1 cellular context compared by ENCODE assay signal in the genomic region with DNA sequence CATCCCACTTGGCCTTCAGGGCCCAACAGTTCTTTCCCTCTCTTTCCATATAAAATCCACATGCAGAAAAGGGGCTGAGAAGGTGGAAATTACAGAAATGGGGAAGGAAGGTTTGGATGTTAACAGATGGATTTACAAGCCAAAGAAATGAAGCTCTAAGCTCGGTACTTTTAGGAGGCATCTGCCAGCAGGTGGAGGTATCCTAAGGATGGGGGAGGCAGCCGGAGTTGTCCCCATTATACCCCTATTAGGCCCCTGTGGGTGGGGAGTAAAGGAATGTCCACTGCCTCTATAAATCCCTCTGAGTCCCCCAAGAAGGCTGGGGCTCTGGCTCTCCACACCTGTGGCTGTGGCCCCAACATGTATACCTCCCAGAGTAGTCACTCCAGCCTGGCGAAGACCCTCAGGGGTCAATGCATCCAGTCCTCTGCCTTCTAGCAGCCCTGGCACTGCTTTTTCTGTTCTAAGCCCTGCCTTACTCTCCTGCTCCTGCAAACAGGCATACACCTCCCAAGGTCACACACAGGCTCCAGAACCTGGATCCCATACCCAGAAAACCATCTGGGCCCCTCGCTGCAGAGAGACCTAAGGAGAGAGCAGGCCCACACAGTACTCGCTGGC.
A peak's percentile ranks its signal among the peaks of the same experiment; 100 is the strongest.
TF ChIP-seq lines count a peak whose summit lies in the region.

No MANE protein-coding gene starts in this region.

TF ChIP-seq in HepG2, 621 proteins besides CTCF, POLR2A, EP300 and RAD21 (continued from another document and continues in another):
- TF ChIP-seq, protein P1, sequence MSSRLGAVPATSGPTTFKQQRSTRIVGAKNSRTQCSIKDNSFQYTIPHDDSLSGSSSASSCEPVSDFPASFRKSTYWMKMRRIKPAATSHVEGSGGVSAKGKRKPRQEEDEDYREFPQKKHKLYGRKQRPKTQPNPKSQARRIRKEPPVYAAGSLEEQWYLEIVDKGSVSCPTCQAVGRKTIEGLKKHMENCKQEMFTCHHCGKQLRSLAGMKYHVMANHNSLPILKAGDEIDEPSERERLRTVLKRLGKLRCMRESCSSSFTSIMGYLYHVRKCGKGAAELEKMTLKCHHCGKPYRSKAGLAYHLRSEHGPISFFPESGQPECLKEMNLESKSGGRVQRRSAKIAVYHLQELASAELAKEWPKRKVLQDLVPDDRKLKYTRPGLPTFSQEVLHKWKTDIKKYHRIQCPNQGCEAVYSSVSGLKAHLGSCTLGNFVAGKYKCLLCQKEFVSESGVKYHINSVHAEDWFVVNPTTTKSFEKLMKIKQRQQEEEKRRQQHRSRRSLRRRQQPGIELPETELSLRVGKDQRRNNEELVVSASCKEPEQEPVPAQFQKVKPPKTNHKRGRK (CRISPR knock-in tag; IDR thresholded peaks at IDR 0.05), result no peak
- no peak for TF ChIP-seq TCF7L2 (IDR thresholded peaks at IDR 0.05; ENCODE audit: low read depth, low read length)
- no peak for TF ChIP-seq HMG20A (CRISPR knock-in tag; IDR thresholded peaks at IDR 0.05; ENCODE audit: borderline replicate concordance)
- TF ChIP-seq PITX1 (CRISPR knock-in tag; IDR thresholded peaks at IDR 0.05), result no peak; the same call in 1 of the 2 replicates
- no peak for TF ChIP-seq MIER2 (CRISPR knock-in tag; IDR thresholded peaks at IDR 0.05)
- TF ChIP-seq ZNF34 (CRISPR knock-in tag; IDR thresholded peaks at IDR 0.05; ENCODE audit: borderline replicate concordance), result no peak
- TF ChIP-seq, protein P2, sequence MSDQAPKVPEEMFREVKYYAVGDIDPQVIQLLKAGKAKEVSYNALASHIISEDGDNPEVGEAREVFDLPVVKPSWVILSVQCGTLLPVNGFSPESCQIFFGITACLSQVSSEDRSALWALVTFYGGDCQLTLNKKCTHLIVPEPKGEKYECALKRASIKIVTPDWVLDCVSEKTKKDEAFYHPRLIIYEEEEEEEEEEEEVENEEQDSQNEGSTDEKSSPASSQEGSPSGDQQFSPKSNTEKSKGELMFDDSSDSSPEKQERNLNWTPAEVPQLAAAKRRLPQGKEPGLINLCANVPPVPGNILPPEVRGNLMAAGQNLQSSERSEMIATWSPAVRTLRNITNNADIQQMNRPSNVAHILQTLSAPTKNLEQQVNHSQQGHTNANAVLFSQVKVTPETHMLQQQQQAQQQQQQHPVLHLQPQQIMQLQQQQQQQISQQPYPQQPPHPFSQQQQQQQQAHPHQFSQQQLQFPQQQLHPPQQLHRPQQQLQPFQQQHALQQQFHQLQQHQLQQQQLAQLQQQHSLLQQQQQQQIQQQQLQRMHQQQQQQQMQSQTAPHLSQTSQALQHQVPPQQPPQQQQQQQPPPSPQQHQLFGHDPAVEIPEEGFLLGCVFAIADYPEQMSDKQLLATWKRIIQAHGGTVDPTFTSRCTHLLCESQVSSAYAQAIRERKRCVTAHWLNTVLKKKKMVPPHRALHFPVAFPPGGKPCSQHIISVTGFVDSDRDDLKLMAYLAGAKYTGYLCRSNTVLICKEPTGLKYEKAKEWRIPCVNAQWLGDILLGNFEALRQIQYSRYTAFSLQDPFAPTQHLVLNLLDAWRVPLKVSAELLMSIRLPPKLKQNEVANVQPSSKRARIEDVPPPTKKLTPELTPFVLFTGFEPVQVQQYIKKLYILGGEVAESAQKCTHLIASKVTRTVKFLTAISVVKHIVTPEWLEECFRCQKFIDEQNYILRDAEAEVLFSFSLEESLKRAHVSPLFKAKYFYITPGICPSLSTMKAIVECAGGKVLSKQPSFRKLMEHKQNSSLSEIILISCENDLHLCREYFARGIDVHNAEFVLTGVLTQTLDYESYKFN (CRISPR knock-in tag; conservative IDR thresholded peaks at IDR 0.05), result no peak
- TF ChIP-seq ZNF614 (CRISPR knock-in tag; IDR thresholded peaks at IDR 0.05; ENCODE audit: borderline replicate concordance), result no peak
- no peak for TF ChIP-seq ZNF720 (CRISPR knock-in tag; IDR thresholded peaks at IDR 0.05)
- no peak for TF ChIP-seq NPAS2 (CRISPR knock-in tag; IDR thresholded peaks at IDR 0.05; ENCODE audit: borderline replicate concordance)
- no peak for TF ChIP-seq NR2F6 (IDR thresholded peaks at IDR 0.05)
- TF ChIP-seq NR2F6 (CRISPR knock-in tag; IDR thresholded peaks at IDR 0.05), result no peak
- TF ChIP-seq, protein P3, sequence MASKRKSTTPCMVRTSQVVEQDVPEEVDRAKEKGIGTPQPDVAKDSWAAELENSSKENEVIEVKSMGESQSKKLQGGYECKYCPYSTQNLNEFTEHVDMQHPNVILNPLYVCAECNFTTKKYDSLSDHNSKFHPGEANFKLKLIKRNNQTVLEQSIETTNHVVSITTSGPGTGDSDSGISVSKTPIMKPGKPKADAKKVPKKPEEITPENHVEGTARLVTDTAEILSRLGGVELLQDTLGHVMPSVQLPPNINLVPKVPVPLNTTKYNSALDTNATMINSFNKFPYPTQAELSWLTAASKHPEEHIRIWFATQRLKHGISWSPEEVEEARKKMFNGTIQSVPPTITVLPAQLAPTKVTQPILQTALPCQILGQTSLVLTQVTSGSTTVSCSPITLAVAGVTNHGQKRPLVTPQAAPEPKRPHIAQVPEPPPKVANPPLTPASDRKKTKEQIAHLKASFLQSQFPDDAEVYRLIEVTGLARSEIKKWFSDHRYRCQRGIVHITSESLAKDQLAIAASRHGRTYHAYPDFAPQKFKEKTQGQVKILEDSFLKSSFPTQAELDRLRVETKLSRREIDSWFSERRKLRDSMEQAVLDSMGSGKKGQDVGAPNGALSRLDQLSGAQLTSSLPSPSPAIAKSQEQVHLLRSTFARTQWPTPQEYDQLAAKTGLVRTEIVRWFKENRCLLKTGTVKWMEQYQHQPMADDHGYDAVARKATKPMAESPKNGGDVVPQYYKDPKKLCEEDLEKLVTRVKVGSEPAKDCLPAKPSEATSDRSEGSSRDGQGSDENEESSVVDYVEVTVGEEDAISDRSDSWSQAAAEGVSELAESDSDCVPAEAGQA (IDR thresholded peaks at IDR 0.05; ENCODE audit: low read depth), result no peak
- TF ChIP-seq, protein P3 (CRISPR knock-in tag; IDR thresholded peaks at IDR 0.05; ENCODE audit: borderline replicate concordance), result no peak
- no peak for TF ChIP-seq ATF7 (IDR thresholded peaks at IDR 0.05)
- no peak for TF ChIP-seq ATF7 (CRISPR knock-in tag; IDR thresholded peaks at IDR 0.05)
- no peak for TF ChIP-seq PCBP1 (IDR thresholded peaks at IDR 0.05; ENCODE audit: borderline replicate concordance, low read depth, low read length)
- no peak for TF ChIP-seq KDM6A (CRISPR knock-in tag; IDR thresholded peaks at IDR 0.05; ENCODE audit: low read depth)
- TF ChIP-seq CCDC6 (CRISPR knock-in tag; IDR thresholded peaks at IDR 0.05), result peak; percentile 47; the same call in 1 of the 2 replicates
- TF ChIP-seq POLR2AphosphoS5 (IDR thresholded peaks at IDR 0.05; ENCODE audit: low read depth, low read length), result no peak
- TF ChIP-seq, protein P4, sequence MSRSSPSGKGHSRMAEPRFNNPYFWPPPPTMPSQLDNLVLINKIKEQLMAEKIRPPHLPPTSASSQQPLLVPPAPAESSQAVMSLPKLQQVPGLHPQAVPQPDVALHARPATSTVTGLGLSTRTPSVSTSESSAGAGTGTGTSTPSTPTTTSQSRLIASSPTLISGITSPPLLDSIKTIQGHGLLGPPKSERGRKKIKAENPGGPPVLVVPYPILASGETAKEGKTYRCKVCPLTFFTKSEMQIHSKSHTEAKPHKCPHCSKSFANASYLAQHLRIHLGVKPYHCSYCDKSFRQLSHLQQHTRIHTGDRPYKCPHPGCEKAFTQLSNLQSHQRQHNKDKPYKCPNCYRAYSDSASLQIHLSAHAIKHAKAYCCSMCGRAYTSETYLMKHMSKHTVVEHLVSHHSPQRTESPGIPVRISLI (CRISPR knock-in tag; IDR thresholded peaks at IDR 0.05; ENCODE audit: borderline replicate concordance), result no peak
- no peak for TF ChIP-seq KAT7 (CRISPR knock-in tag; IDR thresholded peaks at IDR 0.05; ENCODE audit: borderline replicate concordance)
- TF ChIP-seq ZFP41 (CRISPR knock-in tag; IDR thresholded peaks at IDR 0.05; ENCODE audit: borderline replicate concordance), result no peak
- TF ChIP-seq KMT2A (CRISPR knock-in tag; IDR thresholded peaks at IDR 0.05), result no peak
- no peak for TF ChIP-seq SRSF9 (IDR thresholded peaks at IDR 0.05; ENCODE audit: borderline replicate concordance, insufficient read depth, low read depth, low read length, poor library complexity, severe bottlenecking)
- no peak for TF ChIP-seq ZFYVE20 (CRISPR knock-in tag; IDR thresholded peaks at IDR 0.05; ENCODE audit: borderline replicate concordance, low read depth)
- no peak for TF ChIP-seq PHF21A (CRISPR knock-in tag; IDR thresholded peaks at IDR 0.05)
- TF ChIP-seq, protein P5, sequence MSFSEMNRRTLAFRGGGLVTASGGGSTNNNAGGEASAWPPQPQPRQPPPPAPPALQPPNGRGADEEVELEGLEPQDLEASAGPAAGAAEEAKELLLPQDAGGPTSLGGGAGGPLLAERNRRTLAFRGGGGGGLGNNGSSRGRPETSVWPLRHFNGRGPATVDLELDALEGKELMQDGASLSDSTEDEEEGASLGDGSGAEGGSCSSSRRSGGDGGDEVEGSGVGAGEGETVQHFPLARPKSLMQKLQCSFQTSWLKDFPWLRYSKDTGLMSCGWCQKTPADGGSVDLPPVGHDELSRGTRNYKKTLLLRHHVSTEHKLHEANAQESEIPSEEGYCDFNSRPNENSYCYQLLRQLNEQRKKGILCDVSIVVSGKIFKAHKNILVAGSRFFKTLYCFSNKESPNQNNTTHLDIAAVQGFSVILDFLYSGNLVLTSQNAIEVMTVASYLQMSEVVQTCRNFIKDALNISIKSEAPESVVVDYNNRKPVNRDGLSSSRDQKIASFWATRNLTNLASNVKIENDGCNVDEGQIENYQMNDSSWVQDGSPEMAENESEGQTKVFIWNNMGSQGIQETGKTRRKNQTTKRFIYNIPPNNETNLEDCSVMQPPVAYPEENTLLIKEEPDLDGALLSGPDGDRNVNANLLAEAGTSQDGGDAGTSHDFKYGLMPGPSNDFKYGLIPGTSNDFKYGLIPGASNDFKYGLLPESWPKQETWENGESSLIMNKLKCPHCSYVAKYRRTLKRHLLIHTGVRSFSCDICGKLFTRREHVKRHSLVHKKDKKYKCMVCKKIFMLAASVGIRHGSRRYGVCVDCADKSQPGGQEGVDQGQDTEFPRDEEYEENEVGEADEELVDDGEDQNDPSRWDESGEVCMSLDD (CRISPR knock-in tag; IDR thresholded peaks at IDR 0.05; ENCODE audit: borderline replicate concordance), result no peak
- no peak for TF ChIP-seq ZNF776 (CRISPR knock-in tag; IDR thresholded peaks at IDR 0.05)
- TF ChIP-seq, protein P6, sequence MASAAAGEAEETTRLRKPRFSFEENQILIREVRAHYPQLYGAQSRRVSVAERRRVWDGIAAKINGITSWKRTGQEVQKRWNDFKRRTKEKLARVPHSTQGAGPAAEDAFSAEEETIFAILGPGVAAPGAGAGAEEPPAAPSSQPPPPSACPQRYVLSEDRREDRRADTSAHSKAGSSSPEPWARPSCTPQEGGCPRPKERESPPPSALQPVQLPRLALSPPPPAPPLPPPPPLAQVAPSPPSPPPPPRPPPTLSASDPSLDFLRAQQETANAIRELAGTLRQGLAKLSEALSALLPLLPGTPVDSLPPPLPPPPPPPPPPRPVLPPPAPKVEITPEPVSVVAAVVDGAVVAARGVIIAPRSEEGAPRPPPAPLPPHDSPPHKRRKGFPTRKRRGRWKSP (CRISPR knock-in tag; IDR thresholded peaks at IDR 0.05), result no peak
- no peak for TF ChIP-seq DR1 (CRISPR knock-in tag; IDR thresholded peaks at IDR 0.05)
- TF ChIP-seq, protein P7, sequence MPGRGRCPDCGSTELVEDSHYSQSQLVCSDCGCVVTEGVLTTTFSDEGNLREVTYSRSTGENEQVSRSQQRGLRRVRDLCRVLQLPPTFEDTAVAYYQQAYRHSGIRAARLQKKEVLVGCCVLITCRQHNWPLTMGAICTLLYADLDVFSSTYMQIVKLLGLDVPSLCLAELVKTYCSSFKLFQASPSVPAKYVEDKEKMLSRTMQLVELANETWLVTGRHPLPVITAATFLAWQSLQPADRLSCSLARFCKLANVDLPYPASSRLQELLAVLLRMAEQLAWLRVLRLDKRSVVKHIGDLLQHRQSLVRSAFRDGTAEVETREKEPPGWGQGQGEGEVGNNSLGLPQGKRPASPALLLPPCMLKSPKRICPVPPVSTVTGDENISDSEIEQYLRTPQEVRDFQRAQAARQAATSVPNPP (CRISPR knock-in tag; IDR thresholded peaks at IDR 0.05), result no peak
- no peak for TF ChIP-seq FLYWCH1 (CRISPR knock-in tag; IDR thresholded peaks at IDR 0.05)
- TF ChIP-seq, protein P8, sequence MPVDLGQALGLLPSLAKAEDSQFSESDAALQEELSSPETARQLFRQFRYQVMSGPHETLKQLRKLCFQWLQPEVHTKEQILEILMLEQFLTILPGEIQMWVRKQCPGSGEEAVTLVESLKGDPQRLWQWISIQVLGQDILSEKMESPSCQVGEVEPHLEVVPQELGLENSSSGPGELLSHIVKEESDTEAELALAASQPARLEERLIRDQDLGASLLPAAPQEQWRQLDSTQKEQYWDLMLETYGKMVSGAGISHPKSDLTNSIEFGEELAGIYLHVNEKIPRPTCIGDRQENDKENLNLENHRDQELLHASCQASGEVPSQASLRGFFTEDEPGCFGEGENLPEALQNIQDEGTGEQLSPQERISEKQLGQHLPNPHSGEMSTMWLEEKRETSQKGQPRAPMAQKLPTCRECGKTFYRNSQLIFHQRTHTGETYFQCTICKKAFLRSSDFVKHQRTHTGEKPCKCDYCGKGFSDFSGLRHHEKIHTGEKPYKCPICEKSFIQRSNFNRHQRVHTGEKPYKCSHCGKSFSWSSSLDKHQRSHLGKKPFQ (CRISPR knock-in tag; IDR thresholded peaks at IDR 0.05; ENCODE audit: insufficient replicate concordance), result no peak
- TF ChIP-seq ZNF232 (CRISPR knock-in tag; IDR thresholded peaks at IDR 0.05; ENCODE audit: borderline replicate concordance), result 0 out of 2 replicates have a peak, but pooled peaks have one; percentile 4
- TF ChIP-seq TP53 (CRISPR knock-in tag; conservative IDR thresholded peaks at IDR 0.05), result no peak
- TF ChIP-seq FOXJ3 (CRISPR knock-in tag; IDR thresholded peaks at IDR 0.05; ENCODE audit: borderline replicate concordance), result no peak
